ENCODE assay signal across 8 cellular contexts in genomic region chr6:163413345-163414116, GRCh38. TPM values are rescaled to one million over a fixed set of nuclear protein-coding genes. Genes with fewer than 3 reads are reported as not detected.
DNase-seq lines count a peak whose midpoint lies in the region; ATAC-seq and TF ChIP-seq lines count a peak whose summit lies in the region.

No MANE protein-coding gene starts in this region.

- H3K36me3 Mint-ChIP-seq in CD8-positive, alpha-beta T cell = peaks cover 8% of the 10 kb centered on the region
- peaks cover 2 to 7% of the 10 kb centered on the region in 2 donors for H3K36me3 Mint-ChIP-seq in activated T-cell treated with anti-CD3 and anti-CD28 coated beads, Interleukin-2, amount 50 U/mL, for 72 hours (ENCODE audit: insufficient read depth in 2 of 2)

- peak overlapping the region; percentile 80 for H3K4me3 ChIP-seq in CD8-positive, alpha-beta T cell (ENCODE audit: low read depth, low read length)
- H3K4me3 ChIP-seq in OCI-LY7 (ENCODE audit: low read depth, low read length, poor library complexity, severe bottlenecking) (peak overlapping the region; percentile 72), esophagus muscularis mucosa (peak overlapping the region; percentile 95 to 96 (median 96)), muscle layer of duodenum (ENCODE audit: low read depth in 1 of 2, low read length in 2 of 2) (peak overlapping the region; percentile 76 to 77)

- no peaks in the 10 kb centered on the region for H3K9me3 ChIP-seq in CD8-positive, alpha-beta T cell (ENCODE audit: low read length)
- no peaks in the 10 kb centered on the region for H3K9me3 ChIP-seq in OCI-LY7 (ENCODE audit: low read length)
- no peaks in the 10 kb centered on the region for H3K9me3 ChIP-seq in esophagus muscularis mucosa
- H3K9me3 ChIP-seq in muscle layer of duodenum (ENCODE audit: control insufficient read depth in 1 of 2, low read length in 2 of 2) = no peaks in the 10 kb centered on the region

- POLR2A ChIA-PET in CD8-positive, alpha-beta T cell (lab: Charles Lee) = no interaction called here
- POLR2A ChIA-PET in OCI-LY7 (lab: Charles Lee) = no interaction called here

- no peaks in the 10 kb centered on the region for H3K27me3 ChIP-seq in CD8-positive, alpha-beta T cell (ENCODE audit: insufficient read depth, low read length)
- H3K27me3 ChIP-seq in esophagus muscularis mucosa (no peaks in the 10 kb centered on the region), muscle layer of duodenum (ENCODE audit: low read depth, low read length) (no peaks in the 10 kb centered on the region)

- H3K79me2 ChIP-seq in OCI-LY7 (ENCODE audit: insufficient read depth, low read depth, low read length) = peaks cover 29% of the 10 kb centered on the region

- intact Hi-C loops in CD8-positive, alpha-beta T cell (cut with DNase I, micrococcal nuclease) = loop anchor here (1.0 to 2.0 kb wide), 3 partner anchors 47 to 687 kb away; partner anchors contain the start of genes PACRG (in 2 of the 2) and PRKN (in 2 of the 2)
- intact Hi-C loops in OCI-LY7 (cut with micrococcal nuclease; ENCODE audit: unreplicated experiment) (loop anchor here (5.0 kb wide), 1 partner anchor 686 kb away; the partner anchor contains the start of genes PACRG and PRKN), esophagus muscularis mucosa (cut with DNase I) (no loop called here)

- no peak for TF ChIP-seq EP300 in esophagus muscularis mucosa (IDR thresholded peaks at IDR 0.05)

- peaks cover 23% of the 10 kb centered on the region for H4K20me1 ChIP-seq in OCI-LY7 (ENCODE audit: insufficient read depth, low read length)

- DNase-seq in CD8-positive, alpha-beta T cell = peak; percentile 71 to 95 (median 88)
- peak; percentile 90 for DNase-seq in OCI-LY7 (ENCODE audit: low spot score)
- peak; percentile 89 to 94 for DNase-seq in activated T-cell treated with anti-CD3 and anti-CD28 coated beads, Interleukin-2, amount 50 U/mL, for 72 hours
- DNase-seq in esophagus muscularis mucosa (ENCODE audit: extremely low spot score) = no peak
- peak; percentile 83 to 84 for DNase-seq in stimulated activated CD8-positive, alpha-beta memory T cell treated with anti-CD3 and anti-CD28 coated beads, Interleukin-7, amount 100 ng/mL, for 1 hour (ENCODE audit: low read depth in 2 of 2)

- BruUV-seq in OCI-LY7 (replicated peaks; lab: Mats Ljungman, UMichigan) = no TSS peak

- H3K4me1 Mint-ChIP-seq in CD8-positive, alpha-beta T cell (ENCODE audit: low read depth) = peaks cover 26% of the 10 kb centered on the region
- H3K4me1 Mint-ChIP-seq in activated T-cell treated with anti-CD3 and anti-CD28 coated beads, Interleukin-2, amount 50 U/mL, for 72 hours (ENCODE audit: low read depth) = peaks cover 31% of the 10 kb centered on the region

- H3K4me2 ChIP-seq in OCI-LY7 (ENCODE audit: low read length) = peak overlapping the region; percentile 65

- H3K9me3 Mint-ChIP-seq in CD8-positive, alpha-beta T cell = no peaks in the 10 kb centered on the region
- H3K9me3 Mint-ChIP-seq in activated T-cell treated with anti-CD3 and anti-CD28 coated beads, Interleukin-2, amount 50 U/mL, for 72 hours = no peaks in the 10 kb centered on the region

- H3K4me1 ChIP-seq in CD8-positive, alpha-beta T cell (ENCODE audit: insufficient read depth, low read length) = peaks cover 19% of the 10 kb centered on the region
- peaks cover 18% of the 10 kb centered on the region for H3K4me1 ChIP-seq in OCI-LY7 (ENCODE audit: insufficient read depth, low read length, poor library complexity, severe bottlenecking)
- peaks cover 7 to 24% (median 16%) of the 10 kb centered on the region in 4 donors for H3K4me1 ChIP-seq in esophagus muscularis mucosa
- H3K4me1 ChIP-seq in muscle layer of duodenum (ENCODE audit: control insufficient read depth in 1 of 2, insufficient read depth in 2 of 2, low read length in 2 of 2) = peaks cover under 1 to 10% of the 10 kb centered on the region in 2 donors

- CTCF ChIA-PET in CD8-positive, alpha-beta T cell (lab: Charles Lee) = no interaction called here
- CTCF ChIA-PET in OCI-LY7 (lab: Charles Lee; ENCODE audit: unreplicated experiment) = no interaction called here

- peak overlapping the region; percentile 67 for H2AFZ ChIP-seq in OCI-LY7 (ENCODE audit: low read length)

- no peaks in the 10 kb centered on the region for H3K9me2 ChIP-seq in OCI-LY7 (ENCODE audit: insufficient read depth, low read length)

- ATAC-seq in CD8-positive, alpha-beta T cell = peak; percentile 71
- ATAC-seq in GM19324 (IDR thresholded peaks at IDR 0.05; ENCODE audit: low FRiP score, unreplicated experiment) (peak; percentile 58), HG03442 (IDR thresholded peaks at IDR 0.05; ENCODE audit: unreplicated experiment) (peak; percentile 41)
- ATAC-seq in activated T-cell treated with anti-CD3 and anti-CD28 coated beads, Interleukin-2, amount 50 U/mL, for 72 hours (replicated peaks in 1 of 2) = peak; percentile 64 to 69

- H3K27me3 Mint-ChIP-seq in CD8-positive, alpha-beta T cell (ENCODE audit: low read depth) = no peaks in the 10 kb centered on the region
- H3K27me3 Mint-ChIP-seq in activated T-cell treated with anti-CD3 and anti-CD28 coated beads, Interleukin-2, amount 50 U/mL, for 72 hours (ENCODE audit: low read depth) = no peaks in the 10 kb centered on the region

- TF ChIP-seq CTCF in CD8-positive, alpha-beta T cell (IDR thresholded peaks at IDR 0.05) = no peak
- TF ChIP-seq CTCF in OCI-LY7 (conservative IDR thresholded peaks at IDR 0.05; ENCODE audit: low read length) (no peak), esophagus muscularis mucosa (IDR thresholded peaks at IDR 0.05) (peak in 1 of 3 experiments; percentile 3)

- H3K36me3 ChIP-seq in CD8-positive, alpha-beta T cell (ENCODE audit: insufficient read depth, low read length) = no peaks in the 10 kb centered on the region
- no peaks in the 10 kb centered on the region for H3K36me3 ChIP-seq in OCI-LY7 (ENCODE audit: insufficient read depth, low read length)
- no peaks in the 10 kb centered on the region for H3K36me3 ChIP-seq in esophagus muscularis mucosa
- peaks cover 0 to 13% of the 10 kb centered on the region in 2 donors for H3K36me3 ChIP-seq in muscle layer of duodenum (ENCODE audit: control insufficient read depth in 1 of 2, insufficient read depth in 2 of 2, low read length in 2 of 2)

- TF ChIP-seq POLR2A in esophagus muscularis mucosa (IDR thresholded peaks at IDR 0.05; ENCODE audit: low read depth) = peak; percentile 87

- H3K4me3 Mint-ChIP-seq in CD8-positive, alpha-beta T cell = peak overlapping the region; percentile 85
- H3K4me3 Mint-ChIP-seq in activated T-cell treated with anti-CD3 and anti-CD28 coated beads, Interleukin-2, amount 50 U/mL, for 72 hours = peak overlapping the region; percentile 76 to 94

- H3K27ac ChIP-seq in CD8-positive, alpha-beta T cell (ENCODE audit: low read depth, low read length) = peak overlapping the region; percentile 94
- H3K27ac ChIP-seq in OCI-LY7 (ENCODE audit: low read depth, low read length, poor library complexity, severe bottlenecking) (peak overlapping the region; percentile 74), esophagus muscularis mucosa (replicated peaks in 1 of 4) (peak overlapping the region; percentile 97 to 100 (median 99)), muscle layer of duodenum (ENCODE audit: low read length) (peak overlapping the region; percentile 97)

- WGBS in esophagus muscularis mucosa = under 1% methylated on average over 14 of the region's 109 CpGs

- peak overlapping the region; percentile 90 for H3K27ac Mint-ChIP-seq in CD8-positive, alpha-beta T cell
- peak overlapping the region; percentile 87 for H3K27ac Mint-ChIP-seq in activated T-cell treated with anti-CD3 and anti-CD28 coated beads, Interleukin-2, amount 50 U/mL, for 72 hours

RNA-seq across cellular contexts. Expression of gene QKI, which starts 1.0 kb away (rescaled TPM):
- total RNA-seq in CD8-positive, alpha-beta T cell = 10 to 100 TPM; 67.4 to 70.9 TPM
- 54.4 and 55.4 TPM in 2 replicates for total RNA-seq in OCI-LY7 (2014; rRNA removed; shearing (Covaris generic))
- total RNA-seq in OCI-LY7 (2022) = 72.7 and 74.5 TPM in 2 replicates
- total RNA-seq in activated T-cell treated with anti-CD3 and anti-CD28 coated beads, Interleukin-2, amount 50 U/mL, for 72 hours = 10 to 100 TPM; 62.0 to 64.2 TPM
- total RNA-seq in esophagus muscularis mucosa = 100 to 1,000 TPM; 176 to 290 (median 237) TPM
